In the genomic region with DNA sequence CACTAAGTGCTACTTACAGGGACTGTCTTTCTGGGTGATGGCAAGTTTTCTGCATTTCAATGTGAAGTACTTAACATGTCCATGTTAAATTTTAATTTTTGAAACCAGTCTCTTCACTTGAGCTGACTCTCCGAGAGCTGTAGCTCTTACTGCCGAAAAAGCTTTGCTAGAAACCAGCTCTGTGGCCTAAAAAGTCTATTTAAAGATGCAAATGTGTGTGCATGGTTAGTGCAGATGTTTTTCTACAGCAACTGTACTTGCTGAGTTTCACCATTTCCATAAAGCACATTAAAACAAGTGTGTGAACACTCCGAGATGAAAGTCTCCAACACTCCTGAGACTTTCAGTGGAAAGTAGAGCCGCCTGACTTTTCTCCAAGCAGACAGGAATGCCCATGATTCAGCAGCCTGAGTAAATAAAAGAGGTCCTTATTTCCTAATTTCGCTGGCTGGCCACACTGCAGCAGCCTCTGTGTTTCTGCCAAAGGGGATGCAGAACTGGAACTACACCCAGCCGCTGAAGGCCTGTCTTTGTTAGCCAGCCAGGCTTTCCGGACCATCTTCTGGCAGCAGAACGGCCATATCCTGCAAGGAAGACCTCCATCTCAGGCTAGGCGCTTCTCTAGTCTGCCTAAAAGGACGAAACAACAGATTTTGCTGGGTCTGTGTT, we compare ENCODE assay signal across 10 cellular contexts.
A peak's percentile ranks its signal among the peaks of the same experiment; 100 is the strongest.
DNase-seq lines count a peak whose midpoint lies in the region; ATAC-seq, FAIRE-seq and TF ChIP-seq lines count a peak whose summit lies in the region.
"Had no signal": no experiment of that assay in that cellular context is flagged by ENCODE, and none has a peak within 500 bp of the region (broad histone marks: within the 10 kb centered on the region; RNA-seq: fewer than 3 reads in every experiment).

No MANE protein-coding gene starts in this region.

- peak; percentile 44 for FAIRE-seq in frontal cortex (lab: Jason Lieb, UNC)
- FAIRE-seq: GM18507 had no signal

- ATAC-seq in RWPE2 (ENCODE audit: low read depth) (0 out of 3 replicates have a peak, but pooled peaks have one; percentile 29), GM18505 (IDR thresholded peaks at IDR 0.05; ENCODE audit: unreplicated experiment) (no peak), GM21515 (IDR thresholded peaks at IDR 0.05; ENCODE audit: unreplicated experiment) (no peak)

- H3K27ac ChIP-seq in RWPE2 (ENCODE audit: poor library complexity, severe bottlenecking) = no peak overlapping the region
- H3K27ac ChIP-seq: VCaP had no signal

- peak; percentile 47 for DNase-seq in GM12865 (ENCODE audit: low read depth)
- DNase-seq in RWPE2 (ENCODE audit: low spot score) = no peak
- DNase-seq in frontal cortex (ENCODE audit: low spot score in 2 of 2) = peak; percentile 29
- peak; percentile 89 for DNase-seq in pulmonary artery endothelial cell (ENCODE audit: low read depth, low spot score)
- no peak for DNase-seq in SK-N-DZ (ENCODE audit: low spot score)
- no peak for DNase-seq in OCI-M1 (lab: John Stamatoyannopoulos, UW)

- peaks cover 9% of the 10 kb centered on the region for H3K27me3 ChIP-seq in RWPE2 (ENCODE audit: insufficient read depth, poor library complexity, severe bottlenecking)

- TF ChIP-seq CTCF in GM12865 (IDR thresholded peaks at IDR 0.05; ENCODE audit: insufficient read depth, low read depth, low read length, missing control alignments) (no peak), RWPE2 (IDR thresholded peaks at IDR 0.05; ENCODE audit: poor library complexity, severe bottlenecking) (no peak)

- no peak for TF ChIP-seq POLR2A in GM18505 (IDR thresholded peaks at IDR 0.05; ENCODE audit: borderline replicate concordance, extremely low read depth, insufficient read depth, insufficient read length)

- no peaks in the 10 kb centered on the region for H3K36me3 ChIP-seq in RWPE2 (ENCODE audit: low read depth)

- no peaks in the 10 kb centered on the region for H3K9me3 ChIP-seq in RWPE2 (ENCODE audit: severe bottlenecking)

- no peak overlapping the region for H3K4me3 ChIP-seq in GM12865 (ENCODE audit: low read depth, low read length)
- no peak overlapping the region for H3K4me3 ChIP-seq in RWPE2 (ENCODE audit: severe bottlenecking)

- no peaks in the 10 kb centered on the region for H3K4me1 ChIP-seq in RWPE2 (ENCODE audit: insufficient read depth, poor library complexity, severe bottlenecking)

Comparison
In these comparisons a context has a peak if more than half of its experiments do, and no peak if none do; other contexts are left out.
1. DNase-seq: peak in GM12865 (single experiment), frontal cortex (2 of 2) and pulmonary artery endothelial cell (single experiment); none in RWPE2 (single experiment), SK-N-DZ (single experiment) and OCI-M1 (single experiment).